ENCODE assay signal across 23 cellular contexts in genomic region chr1:234549447-234550021, GRCh38.
DNase-seq lines count a peak whose midpoint lies in the region; ATAC-seq lines count a peak whose summit lies in the region.
"Had no signal": no experiment of that assay in that cellular context is flagged by ENCODE, and none has a peak within 500 bp of the region (broad histone marks: within the 10 kb centered on the region; RNA-seq: fewer than 3 reads in every experiment).

No MANE protein-coding gene starts in this region.

- H3K4me2 ChIP-seq in BLaER1 treated with 17β-estradiol and CSF1 and Interleukin-3, amounts not matched to agents 10 nM and 100 nM: peak overlapping the region in 9 of 11 experiments; percentile 61 to 91 (median 81); a peak in 17 of 22 replicates

- no peaks in the 10 kb centered on the region for H4K20me1 ChIP-seq in BLaER1 treated with 17β-estradiol and CSF1 and Interleukin-3, amounts not matched to agents 10 nM and 100 nM

- H3K4me3 ChIP-seq in BLaER1 treated with 17β-estradiol and CSF1 and Interleukin-3, amounts not matched to agents 10 nM and 100 nM: no peak overlapping the region
- H3K4me3 ChIP-seq: GM12878, SJSA1 had no signal

- no peak overlapping the region for H3K9ac ChIP-seq in BLaER1 treated with 17β-estradiol and CSF1 and Interleukin-3, amounts not matched to agents 10 nM and 100 nM

- DNase-seq in substantia nigra (lab: John Stamatoyannopoulos, UW): no peak
- DNase-seq in mesenteric fat pad (ENCODE audit: low spot score): no peak
- DNase-seq: CD4-positive, alpha-beta memory T cell; COR-L47; NCI-H1092; NCI-H1417 treated with DMSO at 0.1 percent for 48 hours; NCI-H187; NCI-H2081 treated with DMSO at 0.1 percent for 48 hours; NCI-H2171; NCI-H226; NCI-H510A; NCI-H69; Right ventricle myocardium superior; RPMI8226 had no signal

- no peak for ATAC-seq in GM18520 (IDR thresholded peaks at IDR 0.05; ENCODE audit: unreplicated experiment)
- no peak for ATAC-seq in HG03378 (IDR thresholded peaks at IDR 0.05; ENCODE audit: unreplicated experiment)
- ATAC-seq: GM12878, HCT116 had no signal

- no peaks in the 10 kb centered on the region for H3K36me3 ChIP-seq in BLaER1 treated with 17β-estradiol and CSF1 and Interleukin-3, amounts not matched to agents 10 nM and 100 nM
- H3K36me3 ChIP-seq: SJSA1 had no signal

- H3K9me3 ChIP-seq in BLaER1 treated with 17β-estradiol and CSF1 and Interleukin-3, amounts not matched to agents 10 nM and 100 nM (replicated peaks in 1 of 11): no peaks in the 10 kb centered on the region
- H3K9me3 ChIP-seq: SJSA1 had no signal

- peak overlapping the region in 3 of 11 experiments; percentile 64 to 78 (median 76); a peak in 3 of 22 replicates for H3K27ac ChIP-seq in BLaER1 treated with 17β-estradiol and CSF1 and Interleukin-3, amounts not matched to agents 10 nM and 100 nM
- H3K27ac ChIP-seq in cingulate gyrus (ENCODE audit: low read depth, low read length) (peak overlapping the region; percentile 88), layer of hippocampus (ENCODE audit: low read depth, low read length) (peak overlapping the region; percentile 93), substantia nigra (ENCODE audit: low read depth, low read length, poor library complexity, severe bottlenecking) (peak overlapping the region; percentile 83)
- H3K27ac ChIP-seq: HL-60, SJSA1 had no signal

- H3K4me1 ChIP-seq in BLaER1 treated with 17β-estradiol and CSF1 and Interleukin-3, amounts not matched to agents 10 nM and 100 nM: peaks cover 25 to 85% (median 66%) of the 10 kb centered on the region in 10 experiments

- no peaks in the 10 kb centered on the region for H3K27me3 ChIP-seq in BLaER1 treated with 17β-estradiol and CSF1 and Interleukin-3, amounts not matched to agents 10 nM and 100 nM
- no peaks in the 10 kb centered on the region for H3K27me3 ChIP-seq in layer of hippocampus (ENCODE audit: control insufficient read depth, insufficient read depth, low read length)
- H3K27me3 ChIP-seq: SJSA1 had no signal
